1 cellular context compared by ENCODE assay signal in genomic region chr17:4144411-4144747, GRCh38.
TF ChIP-seq lines count a peak whose summit lies in the region.

No MANE protein-coding gene starts in this region.

TF ChIP-seq in WTC11, 78 proteins besides CTCF, POLR2A, EP300 and RAD21 (continued from another document):
- TF ChIP-seq E2F4 (CRISPR knock-in tag; IDR thresholded peaks at IDR 0.05; ENCODE audit: borderline replicate concordance, low read depth) (no peak), IRF2 (CRISPR knock-in tag; IDR thresholded peaks at IDR 0.05; ENCODE audit: borderline replicate concordance, low read depth) (no peak), ESRRA (CRISPR knock-in tag; IDR thresholded peaks at IDR 0.05; ENCODE audit: borderline replicate concordance) (no peak), ZNF263 (CRISPR knock-in tag; IDR thresholded peaks at IDR 0.05; ENCODE audit: low read depth) (no peak), FOXP1 (CRISPR knock-in tag; IDR thresholded peaks at IDR 0.05; ENCODE audit: borderline replicate concordance) (no peak), NFATC4 (CRISPR knock-in tag; IDR thresholded peaks at IDR 0.05) (no peak), E2F1 (CRISPR knock-in tag; IDR thresholded peaks at IDR 0.05) (no peak), ARID4B (CRISPR knock-in tag; IDR thresholded peaks at IDR 0.05; ENCODE audit: borderline replicate concordance) (no peak), NR3C1 (CRISPR knock-in tag; conservative IDR thresholded peaks at IDR 0.05; ENCODE audit: low read depth) (no peak), ATF2 (CRISPR knock-in tag; IDR thresholded peaks at IDR 0.05; ENCODE audit: borderline replicate concordance, low read depth) (no peak)
